ENCODE assay signal across 12 cellular contexts in the genomic region with DNA sequence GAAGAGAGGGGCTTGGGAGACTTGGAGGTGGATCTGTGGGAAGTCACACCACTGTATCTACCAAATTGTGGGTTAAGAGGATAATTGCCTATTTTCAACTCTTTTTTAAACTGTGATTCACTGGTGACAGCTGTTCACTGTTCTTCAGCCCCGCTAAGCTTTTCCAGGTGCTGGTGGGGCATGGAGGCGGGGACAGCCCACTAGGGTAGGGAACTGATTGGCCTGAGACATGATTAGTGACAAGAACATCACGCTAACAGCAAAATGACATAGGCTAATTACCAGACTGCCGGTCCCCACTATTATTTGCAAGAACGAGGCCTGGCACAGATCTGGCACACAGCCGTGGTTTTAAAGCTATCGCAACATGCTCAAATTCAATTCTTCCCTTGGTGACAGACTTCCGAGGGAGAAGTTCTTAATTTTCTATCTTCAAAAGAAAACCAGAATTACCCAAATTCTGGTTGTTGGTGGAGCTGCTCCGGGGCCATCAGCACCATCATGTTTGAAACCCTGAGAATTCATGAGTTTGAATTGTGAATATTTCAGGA. TPM values are rescaled to one million over a fixed set of nuclear protein-coding genes. Genes with fewer than 3 reads are reported as not detected.
DNase-seq lines count a peak whose midpoint lies in the region; TF ChIP-seq lines count a peak whose summit lies in the region.
"Had no signal": no experiment of that assay in that cellular context is flagged by ENCODE, and none has a peak within 500 bp of the region (broad histone marks: within the 10 kb centered on the region; RNA-seq: fewer than 3 reads in every experiment).

No MANE protein-coding gene starts in this region.

- H3K27me3 ChIP-seq in breast epithelium: no peaks in the 10 kb centered on the region
- no peaks in the 10 kb centered on the region for H3K27me3 ChIP-seq in thyroid gland
- H3K27me3 ChIP-seq in stomach: no peaks in the 10 kb centered on the region

- peaks cover 12% of the 10 kb centered on the region for H3K4me1 Mint-ChIP-seq in MCF 10A (ENCODE audit: insufficient read depth, unreplicated experiment)
- no peaks in the 10 kb centered on the region for H3K4me1 Mint-ChIP-seq in activated T-helper 1 cell treated with anti-CD3 and anti-CD28 coated beads, Interleukin-12 subunit alpha, Interleukin-12 subunit beta, Interleukin-2, Interleukin-4 antibody, amounts not matched to agents 30 ng/mL and 10 ng/mL and 1 ng/mL, durations not matched to agents 14 hours and 24 hours and 36 hours (ENCODE audit: low read depth)

- H3K27ac ChIP-seq in breast epithelium (peak overlapping the region in 1 of 2 donors; percentile 68), thyroid gland (peak overlapping the region; percentile 15 to 68 (median 23)), stomach (peak overlapping the region in 2 of 5 donors; percentile 23 to 26)

- H3K27me3 Mint-ChIP-seq in MCF 10A (ENCODE audit: insufficient read depth, unreplicated experiment): no peaks in the 10 kb centered on the region
- no peaks in the 10 kb centered on the region for H3K27me3 Mint-ChIP-seq in activated T-helper 1 cell treated with anti-CD3 and anti-CD28 coated beads, Interleukin-12 subunit alpha, Interleukin-12 subunit beta, Interleukin-2, Interleukin-4 antibody, amounts not matched to agents 30 ng/mL and 10 ng/mL and 1 ng/mL, durations not matched to agents 14 hours and 24 hours and 36 hours (ENCODE audit: insufficient read depth)
- H3K27me3 Mint-ChIP-seq: T-cell had no signal

- H3K4me1 ChIP-seq in breast epithelium (no peaks in the 10 kb centered on the region), thyroid gland (peaks cover 28 to 48% of the 10 kb centered on the region in 2 donors), stomach (peaks cover 17 to 47% (median 29%) of the 10 kb centered on the region in 4 donors)

- H3K36me3 Mint-ChIP-seq in MCF 10A (ENCODE audit: insufficient read depth, unreplicated experiment): no peaks in the 10 kb centered on the region
- H3K36me3 Mint-ChIP-seq in activated T-helper 1 cell treated with anti-CD3 and anti-CD28 coated beads, Interleukin-12 subunit alpha, Interleukin-12 subunit beta, Interleukin-2, Interleukin-4 antibody, amounts not matched to agents 30 ng/mL and 10 ng/mL and 1 ng/mL, durations not matched to agents 14 hours and 24 hours and 36 hours (ENCODE audit: low read depth): peaks cover 12% of the 10 kb centered on the region

- H3K9me3 ChIP-seq in breast epithelium (no peaks in the 10 kb centered on the region), thyroid gland (no peaks in the 10 kb centered on the region), stomach (no peaks in the 10 kb centered on the region)

- CTCF ChIA-PET in MCF 10A (lab: Yijun Ruan, JAX): interaction anchor here (1.6 kb wide), 1 partner anchor 14 kb away, joined by 3 read pairs; no protein-coding TSS in a partner anchor

- TF ChIP-seq EP300 in stomach (IDR thresholded peaks at IDR 0.05): no peak

- intact Hi-C loops in MCF 10A (cut with micrococcal nuclease): no loop called here
- intact Hi-C loops in breast epithelium (cut with DNase I; ENCODE audit: low total_unique reads): no loop called here
- intact Hi-C loops in head of caudate nucleus (cut with DNase I): no loop called here
- intact Hi-C loops in thyroid gland (cut with DNase I): no loop called here
- intact Hi-C loops in stomach (cut with DNase I; ENCODE audit: low total_unique reads): no loop called here
- intact Hi-C loops in activated T-helper 1 cell treated with anti-CD3 and anti-CD28 coated beads, Interleukin-12 subunit alpha, Interleukin-12 subunit beta, Interleukin-2, Interleukin-4 antibody, amounts not matched to agents 30 ng/mL and 10 ng/mL and 1 ng/mL, durations not matched to agents 14 hours and 24 hours and 36 hours (cut with micrococcal nuclease): no loop called here

- H3K27ac Mint-ChIP-seq in MCF 10A (ENCODE audit: low read depth, unreplicated experiment): peak overlapping the region; percentile 16
- no peak overlapping the region for H3K27ac Mint-ChIP-seq in activated T-helper 1 cell treated with anti-CD3 and anti-CD28 coated beads, Interleukin-12 subunit alpha, Interleukin-12 subunit beta, Interleukin-2, Interleukin-4 antibody, amounts not matched to agents 30 ng/mL and 10 ng/mL and 1 ng/mL, durations not matched to agents 14 hours and 24 hours and 36 hours
- H3K27ac Mint-ChIP-seq: T-cell had no signal

- no TSS peak for BruUV-seq in MCF 10A (replicated peaks; lab: Mats Ljungman, UMichigan)

- TF ChIP-seq POLR2A in breast epithelium (IDR thresholded peaks at IDR 0.05): no peak
- TF ChIP-seq POLR2A in thyroid gland (IDR thresholded peaks at IDR 0.05): no peak
- TF ChIP-seq POLR2A in stomach (IDR thresholded peaks at IDR 0.05): no peak

- no peak overlapping the region for H3K4me3 ChIP-seq in breast epithelium
- H3K4me3 ChIP-seq in thyroid gland (replicated peaks in 1 of 3): no peak overlapping the region
- no peak overlapping the region for H3K4me3 ChIP-seq in stomach

- no peak for DNase-seq in MCF 10A (ENCODE audit: unreplicated experiment)
- no peak for DNase-seq in breast epithelium (ENCODE audit: low spot score in 2 of 2)
- peak; percentile 96 for DNase-seq in NCI-H524 treated with DMSO at 0.1 percent for 48 hours (lab: John Stamatoyannopoulos, UW)
- DNase-seq in head of caudate nucleus: peak in 31 of 42 donors; percentile 27 to 78 (median 49)
- no peak for DNase-seq in thyroid gland
- DNase-seq in NCI-H2029 (lab: John Stamatoyannopoulos, UW): no peak
- no peak for DNase-seq in stomach
- no peak for DNase-seq in activated T-helper 1 cell treated with anti-CD3 and anti-CD28 coated beads, Interleukin-12 subunit alpha, Interleukin-12 subunit beta, Interleukin-2, Interleukin-4 antibody, amounts not matched to agents 30 ng/mL and 10 ng/mL and 1 ng/mL, durations not matched to agents 14 hours and 24 hours and 36 hours (ENCODE audit: low spot score)
- DNase-seq: H7; NCI-H2029 treated with DMSO at 0.1 percent for 48 hours; stimulated activated naive CD4-positive, alpha-beta T cell treated with Interleukin-2 at 50 U/mL for 16 hours; T-cell had no signal

- no peak for TF ChIP-seq CTCF in MCF 10A (IDR thresholded peaks at IDR 0.05; ENCODE audit: unreplicated experiment)
- TF ChIP-seq CTCF in breast epithelium (IDR thresholded peaks at IDR 0.05): no peak
- no peak for TF ChIP-seq CTCF in thyroid gland (IDR thresholded peaks at IDR 0.05)
- TF ChIP-seq CTCF in stomach (IDR thresholded peaks at IDR 0.05): no peak

- H3K4me3 Mint-ChIP-seq in MCF 10A (ENCODE audit: unreplicated experiment): no peak overlapping the region
- H3K4me3 Mint-ChIP-seq in activated T-helper 1 cell treated with anti-CD3 and anti-CD28 coated beads, Interleukin-12 subunit alpha, Interleukin-12 subunit beta, Interleukin-2, Interleukin-4 antibody, amounts not matched to agents 30 ng/mL and 10 ng/mL and 1 ng/mL, durations not matched to agents 14 hours and 24 hours and 36 hours: no peak overlapping the region
- H3K4me3 Mint-ChIP-seq: T-cell had no signal

- 93 to 96% methylated on average over 9 of the region's 9 CpGs for WGBS in thyroid gland, 2 donors
- WGBS in stomach, 5 donors: 87 to 97% (median 91%) methylated on average over 9 of the region's 9 CpGs

- POLR2A ChIA-PET in MCF 10A (lab: Yijun Ruan, JAX): interaction anchor here (1.2 to 1.3 kb wide), 2 partner anchors 13 to 17 kb away, joined by 3 to 4 read pairs; no protein-coding TSS in a partner anchor

- no peaks in the 10 kb centered on the region for H3K36me3 ChIP-seq in breast epithelium
- H3K36me3 ChIP-seq in thyroid gland: no peaks in the 10 kb centered on the region
- peaks cover 0 to 5% (median 0%) of the 10 kb centered on the region in 4 donors for H3K36me3 ChIP-seq in stomach

- no peaks in the 10 kb centered on the region for H3K9me3 Mint-ChIP-seq in MCF 10A (ENCODE audit: unreplicated experiment)
- H3K9me3 Mint-ChIP-seq in activated T-helper 1 cell treated with anti-CD3 and anti-CD28 coated beads, Interleukin-12 subunit alpha, Interleukin-12 subunit beta, Interleukin-2, Interleukin-4 antibody, amounts not matched to agents 30 ng/mL and 10 ng/mL and 1 ng/mL, durations not matched to agents 14 hours and 24 hours and 36 hours: no peaks in the 10 kb centered on the region
- H3K9me3 Mint-ChIP-seq: T-cell had no signal

RNA-seq across cellular contexts. Expression of gene DOCK9, which starts 18.0 kb away (rescaled TPM):
- total RNA-seq in MCF 10A (2022) (77.0 and 94.1 TPM in 2 replicates), breast epithelium (100 to 1,000 TPM in 1 of 3 donors, 10 to 100 TPM in 2; 85.5 to 155 (median 92.2) TPM), thyroid gland (100 to 1,000 TPM; 126 to 240 (median 160) TPM), stomach (10 to 100 TPM; 42.3 to 97.9 (median 82.1) TPM)
- 10 to 100 TPM in 2 of 3 donors, 1 to 10 TPM in 1; 8.7 to 22.3 (median 12.2) TPM for polyA plus RNA-seq in stomach
- total RNA-seq in activated T-helper 1 cell treated with anti-CD3 and anti-CD28 coated beads, Interleukin-12 subunit alpha, Interleukin-12 subunit beta, Interleukin-2, Interleukin-4 antibody, amounts not matched to agents 30 ng/mL and 10 ng/mL and 1 ng/mL, durations not matched to agents 14 hours and 24 hours and 36 hours: 36.0 and 38.7 TPM in 2 replicates

Comparison
In these comparisons a context has a peak if more than half of its experiments do, and no peak if none do; other contexts are left out.
1. DNase-seq: peak in NCI-H524 treated with DMSO at 0.1 percent for 48 hours (single experiment) and head of caudate nucleus (31 of 42); none in MCF 10A (single experiment), breast epithelium (0 of 2), thyroid gland (0 of 2), NCI-H2029 (single experiment), stomach (single experiment) and activated T-helper 1 cell treated with anti-CD3 and anti-CD28 coated beads, Interleukin-12 subunit alpha, Interleukin-12 subunit beta, Interleukin-2, Interleukin-4 antibody, amounts not matched to agents 30 ng/mL and 10 ng/mL and 1 ng/mL, durations not matched to agents 14 hours and 24 hours and 36 hours (single experiment).